ENCODE assay signal across 8 cellular contexts in genomic region chr3:98731720-98732238, GRCh38. TPM values are rescaled to one million over a fixed set of nuclear protein-coding genes. Genes with fewer than 3 reads are reported as not detected.
A peak's percentile ranks its signal among the peaks of the same experiment; 100 is the strongest.
DNase-seq lines count a peak whose midpoint lies in the region; ATAC-seq and TF ChIP-seq lines count a peak whose summit lies in the region.

No MANE protein-coding gene starts in this region.

- intact Hi-C loops in activated T-helper 2 cell treated with anti-CD3 and anti-CD28 coated beads, Interferon-gamma antibody, Interleukin-2, Interleukin-4, amounts not matched to agents 10 μg/mL and 5 μg/mL and 100 μg/mL, durations not matched to agents 14 hours and 24 hours and 36 hours (cut with micrococcal nuclease), result no loop called here

- ATAC-seq in stimulated activated effector memory CD8-positive, alpha-beta T cell treated with anti-CD3 and anti-CD28 coated beads, Interleukin-12 subunit alpha, Interleukin-12 subunit beta, amount 100 ng/mL, for 72 hours, result no peak
- no peak for ATAC-seq in GM21619 (IDR thresholded peaks at IDR 0.05; ENCODE audit: unreplicated experiment)

- no peak overlapping the region for H3K27ac Mint-ChIP-seq in activated T-helper 2 cell treated with anti-CD3 and anti-CD28 coated beads, Interferon-gamma antibody, Interleukin-2, Interleukin-4, amounts not matched to agents 10 μg/mL and 5 μg/mL and 100 μg/mL, durations not matched to agents 14 hours and 24 hours and 36 hours
- H3K27ac Mint-ChIP-seq in stimulated activated effector memory CD8-positive, alpha-beta T cell treated with anti-CD3 and anti-CD28 coated beads, Interleukin-12 subunit alpha, Interleukin-12 subunit beta, amount 100 ng/mL, for 72 hours, result no peak overlapping the region

- H3K9me3 ChIP-seq in HUES64 (ENCODE audit: insufficient read depth, low read depth, low read length) (no peaks in the 10 kb centered on the region), iPS-15b (ENCODE audit: control insufficient read depth, insufficient read depth, low read length) (no peaks in the 10 kb centered on the region)

- H3K4me3 Mint-ChIP-seq in activated T-helper 2 cell treated with anti-CD3 and anti-CD28 coated beads, Interferon-gamma antibody, Interleukin-2, Interleukin-4, amounts not matched to agents 10 μg/mL and 5 μg/mL and 100 μg/mL, durations not matched to agents 14 hours and 24 hours and 36 hours (ENCODE audit: low read depth), result peak overlapping the region; percentile 67
- peak overlapping the region; percentile 52 for H3K4me3 Mint-ChIP-seq in stimulated activated effector memory CD8-positive, alpha-beta T cell treated with anti-CD3 and anti-CD28 coated beads, Interleukin-12 subunit alpha, Interleukin-12 subunit beta, amount 100 ng/mL, for 72 hours

- H3K4me1 ChIP-seq in HUES64 (ENCODE audit: insufficient read depth, low read length) (peaks cover 14% of the 10 kb centered on the region), iPS-15b (ENCODE audit: control insufficient read depth, insufficient read depth, low read length) (no peaks in the 10 kb centered on the region)

- CTCF ChIA-PET in GM10248 (lab: Yijun Ruan, JAX), result interaction anchor here (0.8 to 4.8 kb wide), 9 partner anchors 9 to 160 kb away, joined by 3 to 25 read pairs (median 4); no protein-coding TSS in a partner anchor

- peaks cover 62% of the 10 kb centered on the region for H3K27me3 Mint-ChIP-seq in activated T-helper 2 cell treated with anti-CD3 and anti-CD28 coated beads, Interferon-gamma antibody, Interleukin-2, Interleukin-4, amounts not matched to agents 10 μg/mL and 5 μg/mL and 100 μg/mL, durations not matched to agents 14 hours and 24 hours and 36 hours (ENCODE audit: low read depth)

- no peaks in the 10 kb centered on the region for H3K36me3 Mint-ChIP-seq in activated T-helper 2 cell treated with anti-CD3 and anti-CD28 coated beads, Interferon-gamma antibody, Interleukin-2, Interleukin-4, amounts not matched to agents 10 μg/mL and 5 μg/mL and 100 μg/mL, durations not matched to agents 14 hours and 24 hours and 36 hours (ENCODE audit: low read depth)
- no peaks in the 10 kb centered on the region for H3K36me3 Mint-ChIP-seq in stimulated activated effector memory CD8-positive, alpha-beta T cell treated with anti-CD3 and anti-CD28 coated beads, Interleukin-12 subunit alpha, Interleukin-12 subunit beta, amount 100 ng/mL, for 72 hours

- H3K9ac ChIP-seq in HUES64 (ENCODE audit: low read depth, low read length), result peak overlapping the region; percentile 74
- peak overlapping the region; percentile 82 for H3K9ac ChIP-seq in iPS-15b (ENCODE audit: low read depth, low read length)

- peaks cover 14% of the 10 kb centered on the region for H3K4me1 Mint-ChIP-seq in activated T-helper 2 cell treated with anti-CD3 and anti-CD28 coated beads, Interferon-gamma antibody, Interleukin-2, Interleukin-4, amounts not matched to agents 10 μg/mL and 5 μg/mL and 100 μg/mL, durations not matched to agents 14 hours and 24 hours and 36 hours (ENCODE audit: low read depth)
- H3K4me1 Mint-ChIP-seq in stimulated activated effector memory CD8-positive, alpha-beta T cell treated with anti-CD3 and anti-CD28 coated beads, Interleukin-12 subunit alpha, Interleukin-12 subunit beta, amount 100 ng/mL, for 72 hours, result peaks cover 5% of the 10 kb centered on the region

- H3K27ac ChIP-seq in HUES64 (ENCODE audit: low read depth, low read length), result no peak overlapping the region; the same call in 1 of the 2 replicates

- no peak for TF ChIP-seq CTCF in GM10248 (IDR thresholded peaks at IDR 0.05; ENCODE audit: control extremely low read depth, extremely low read depth, low read depth, missing control alignments)

- H3K36me3 ChIP-seq in HUES64 (ENCODE audit: insufficient read depth, low read length) (no peaks in the 10 kb centered on the region), iPS-15b (ENCODE audit: control insufficient read depth, insufficient read depth, low read length) (no peaks in the 10 kb centered on the region)

- no peaks in the 10 kb centered on the region for H3K9me3 Mint-ChIP-seq in activated T-helper 2 cell treated with anti-CD3 and anti-CD28 coated beads, Interferon-gamma antibody, Interleukin-2, Interleukin-4, amounts not matched to agents 10 μg/mL and 5 μg/mL and 100 μg/mL, durations not matched to agents 14 hours and 24 hours and 36 hours
- H3K9me3 Mint-ChIP-seq in stimulated activated effector memory CD8-positive, alpha-beta T cell treated with anti-CD3 and anti-CD28 coated beads, Interleukin-12 subunit alpha, Interleukin-12 subunit beta, amount 100 ng/mL, for 72 hours, result no peaks in the 10 kb centered on the region

- DNase-seq in activated T-helper 2 cell treated with anti-CD3 and anti-CD28 coated beads, Interferon-gamma antibody, Interleukin-2, Interleukin-4, amounts not matched to agents 10 μg/mL and 5 μg/mL and 100 μg/mL, durations not matched to agents 14 hours and 24 hours and 36 hours (ENCODE audit: low spot score), result no peak
- no peak for DNase-seq in stimulated activated effector memory CD8-positive, alpha-beta T cell treated with anti-CD3 and anti-CD28 coated beads, Interleukin-12 subunit alpha, Interleukin-12 subunit beta, amount 100 ng/mL, for 72 hours (ENCODE audit: low spot score in 2 of 2)
- DNase-seq in NCI-H128 (lab: John Stamatoyannopoulos, UW; ENCODE audit: unreplicated experiment) (no peak), GM10248 (ENCODE audit: extremely low spot score) (no peak)
- DNase-seq in activated effector memory CD4-positive, alpha-beta T cell treated with Interleukin-2 at 50 U/mL for 16 hours, result no peak

- POLR2A ChIA-PET in GM10248 (lab: Yijun Ruan, JAX), result interaction anchor here (1.2 kb wide), 1 partner anchor 61 kb away, joined by 4 read pairs; no protein-coding TSS in a partner anchor

- WGBS in HUES64, result 14% methylated on average over 9 of the region's 9 CpGs

- H3K27me3 ChIP-seq in HUES64 (ENCODE audit: insufficient read depth, low read length) (peaks cover 42% of the 10 kb centered on the region), iPS-15b (ENCODE audit: control insufficient read depth, insufficient read depth, low read length) (peaks cover 30% of the 10 kb centered on the region)

- H3K4me3 ChIP-seq in HUES64 (ENCODE audit: low read length) (peak overlapping the region; percentile 84), iPS-15b (ENCODE audit: low read depth, low read length) (peak overlapping the region; percentile 76)

RNA-seq across cellular contexts. Expression of gene ST3GAL6, which starts 31.4 kb away (rescaled TPM):
- polyA plus RNA-seq in HUES64 (2013, experiment 1 of 2), result 5.3 TPM
- 8.2 TPM for polyA plus RNA-seq in HUES64 (2013, experiment 2 of 2)
- total RNA-seq in activated T-helper 2 cell treated with anti-CD3 and anti-CD28 coated beads, Interferon-gamma antibody, Interleukin-2, Interleukin-4, amounts not matched to agents 10 μg/mL and 5 μg/mL and 100 μg/mL, durations not matched to agents 14 hours and 24 hours and 36 hours, result 0.05 and 0.44 TPM in 2 replicates
